In genomic region chr3:24220859-24221657, GRCh38 we compare ENCODE assay signal across 11 cellular contexts.
DNase-seq lines count a peak whose midpoint lies in the region; ATAC-seq, FAIRE-seq and TF ChIP-seq lines count a peak whose summit lies in the region.
"Had no signal": no experiment of that assay in that cellular context is flagged by ENCODE, and none has a peak within 500 bp of the region (broad histone marks: within the 10 kb centered on the region; RNA-seq: fewer than 3 reads in every experiment).

No MANE protein-coding gene starts in this region.

- intact Hi-C loops in endothelial cell of umbilical vein (cut with micrococcal nuclease): loop anchor here (1.0 kb wide), 1 partner anchor 21 kb away; no protein-coding TSS in a partner anchor

- no peaks in the 10 kb centered on the region for H3K9me1 ChIP-seq in endothelial cell of umbilical vein (replicated peaks; ENCODE audit: control insufficient read depth, extremely low read depth, insufficient read depth, low read length)

- H3K27me3 ChIP-seq in ACC112 (ENCODE audit: insufficient read depth, low read length) (no peaks in the 10 kb centered on the region), HUES48 (ENCODE audit: control insufficient read depth, insufficient read depth, low read length) (no peaks in the 10 kb centered on the region), endothelial cell of umbilical vein (ENCODE audit: control insufficient read depth in 2 of 2, insufficient read depth in 2 of 2, low read length in 2 of 2) (no peaks in the 10 kb centered on the region), muscle layer of colon (ENCODE audit: control insufficient read depth in 1 of 2, insufficient read depth in 2 of 2, low read length in 2 of 2) (no peaks in the 10 kb centered on the region)

- peak; percentile 69 for FAIRE-seq in endothelial cell of umbilical vein (lab: Jason Lieb, UNC)

- ATAC-seq in GM18517 (IDR thresholded peaks at IDR 0.05; ENCODE audit: unreplicated experiment): no peak
- ATAC-seq in HG03469 (IDR thresholded peaks at IDR 0.05; ENCODE audit: unreplicated experiment): no peak
- ATAC-seq: naive thymus-derived CD8-positive, alpha-beta T cell had no signal

- BruUV-seq in endothelial cell of umbilical vein (replicated peaks; lab: Mats Ljungman, UMichigan): no TSS peak

- H3K9ac ChIP-seq in HUES48 (ENCODE audit: low read depth, low read length): no peak overlapping the region
- H3K9ac ChIP-seq in endothelial cell of umbilical vein (replicated peaks; ENCODE audit: extremely low read depth, insufficient read depth, low read length): no peak overlapping the region
- no peak overlapping the region for H3K9ac ChIP-seq in muscle layer of colon (ENCODE audit: low read length)

- H3K9me3 ChIP-seq in HUES48 (ENCODE audit: control insufficient read depth, insufficient read depth, low read length) (no peaks in the 10 kb centered on the region), endothelial cell of umbilical vein (replicated peaks; ENCODE audit: control insufficient read depth, insufficient read depth, low read length) (no peaks in the 10 kb centered on the region), muscle layer of colon (ENCODE audit: low read length) (no peaks in the 10 kb centered on the region)

- H3K27ac ChIP-seq in ACC112 (ENCODE audit: low read depth, low read length): peak overlapping the region; percentile 64
- H3K27ac ChIP-seq in HUES48 (ENCODE audit: low read depth, low read length): peak overlapping the region; percentile 42
- H3K27ac ChIP-seq in endothelial cell of umbilical vein (ENCODE audit: insufficient read depth, low read depth, low read length): peak overlapping the region; percentile 31
- H3K27ac ChIP-seq in muscle layer of colon (ENCODE audit: low read depth, low read length): peak overlapping the region; percentile 53

- H4K20me1 ChIP-seq in endothelial cell of umbilical vein (replicated peaks; ENCODE audit: control insufficient read depth, extremely low read depth, insufficient read depth, low read length): no peaks in the 10 kb centered on the region

- no peak for TF ChIP-seq POLR2A in endothelial cell of umbilical vein (IDR thresholded peaks at IDR 0.05; ENCODE audit: low read depth, low read length)

- no peaks in the 10 kb centered on the region for H3K36me3 ChIP-seq in ACC112 (ENCODE audit: insufficient read depth, low read length)
- H3K36me3 ChIP-seq in HUES48 (ENCODE audit: control insufficient read depth, insufficient read depth, low read length): no peaks in the 10 kb centered on the region
- H3K36me3 ChIP-seq in endothelial cell of umbilical vein (ENCODE audit: control insufficient read depth in 2 of 2, extremely low read depth in 1 of 2, insufficient read depth in 2 of 2, low read length in 2 of 2): no peaks in the 10 kb centered on the region
- no peaks in the 10 kb centered on the region for H3K36me3 ChIP-seq in muscle layer of colon (ENCODE audit: insufficient read depth, low read length)

- DNase-seq in endothelial cell of umbilical vein (ENCODE audit: low read depth, low spot score): peak; percentile 79
- DNase-seq in SIG-M5 treated with dmso at 0.1 percent for 504 hours (lab: John Stamatoyannopoulos, UW; ENCODE audit: unreplicated experiment): no peak
- no peak for DNase-seq in GM19238 (ENCODE audit: insufficient read length, low spot score)
- DNase-seq: CD4-positive, CD25-positive, alpha-beta regulatory T cell; naive thymus-derived CD8-positive, alpha-beta T cell; NCI-H524 treated with DMSO at 0.1 percent for 48 hours had no signal

- H3K79me2 ChIP-seq in ACC112 (ENCODE audit: control insufficient read depth, insufficient read depth, low read length, unreplicated experiment) (no peaks in the 10 kb centered on the region), endothelial cell of umbilical vein (ENCODE audit: control insufficient read depth, insufficient read depth, low read length) (no peaks in the 10 kb centered on the region)

- TF ChIP-seq CTCF in endothelial cell of umbilical vein (IDR thresholded peaks at IDR 0.05; ENCODE audit: extremely low read depth in 1 of 2, insufficient read depth in 1 of 2, low read depth in 1 of 2, low read length in 2 of 2): no peak

- H3K4me3 ChIP-seq in ACC112 (ENCODE audit: low read depth, low read length): no peak overlapping the region
- H3K4me3 ChIP-seq in HUES48 (ENCODE audit: low read depth, low read length): no peak overlapping the region
- H3K4me3 ChIP-seq in endothelial cell of umbilical vein (replicated peaks in 1 of 3; ENCODE audit: insufficient read depth in 1 of 3, low read depth in 1 of 3, low read length in 3 of 3): no peak overlapping the region
- H3K4me3 ChIP-seq in muscle layer of colon (ENCODE audit: low read depth in 1 of 2, low read length in 2 of 2): no peak overlapping the region

- dilution Hi-C loops in endothelial cell of umbilical vein (cut with MboI; ENCODE audit: extremely low pct_ligation_motif_present, low sequenced_read_pairs): no loop called here

- POLR2A ChIA-PET in endothelial cell of umbilical vein (lab: Charles Lee): no interaction called here

- H3K4me1 ChIP-seq in ACC112 (ENCODE audit: control insufficient read depth, insufficient read depth, low read length, unreplicated experiment): peaks cover 32% of the 10 kb centered on the region
- peaks cover 36% of the 10 kb centered on the region for H3K4me1 ChIP-seq in HUES48 (ENCODE audit: control insufficient read depth, insufficient read depth, low read length)
- peaks cover 5% of the 10 kb centered on the region for H3K4me1 ChIP-seq in endothelial cell of umbilical vein (ENCODE audit: control insufficient read depth, extremely low read depth, insufficient read depth, low read length)
- H3K4me1 ChIP-seq in muscle layer of colon (ENCODE audit: insufficient read depth, low read length): peaks cover 41% of the 10 kb centered on the region

- CTCF ChIA-PET in endothelial cell of umbilical vein (lab: Charles Lee): interaction anchor here (1.1 to 1.8 kb wide), 3 partner anchors 18 to 459 kb away, joined by 3 to 7 read pairs (median 3); no protein-coding TSS in a partner anchor

- H2AFZ ChIP-seq in ACC112 (ENCODE audit: low read length, unreplicated experiment) (no peak overlapping the region), endothelial cell of umbilical vein (ENCODE audit: low read depth, low read length) (no peak overlapping the region)

- peak overlapping the region; percentile 11 for H3K4me2 ChIP-seq in endothelial cell of umbilical vein (ENCODE audit: insufficient read depth, low read length)

TF ChIP-seq in endothelial cell of umbilical vein, 7 proteins besides CTCF, POLR2A, EP300 and RAD21:
- peak; percentile 41 for TF ChIP-seq JUN (IDR thresholded peaks at IDR 0.05; ENCODE audit: borderline replicate concordance, insufficient read depth, insufficient read length, low read depth)
- no peak for TF ChIP-seq MYC (IDR thresholded peaks at IDR 0.05; ENCODE audit: low read depth, low read length)
